Comparison of ENCODE assay signal across 14 cellular contexts in genomic region chr6:102229271-102229670, GRCh38.
DNase-seq lines count a peak whose midpoint lies in the region; ATAC-seq and TF ChIP-seq lines count a peak whose summit lies in the region.
"Had no signal": no experiment of that assay in that cellular context is flagged by ENCODE, and none has a peak within 500 bp of the region (broad histone marks: within the 10 kb centered on the region; RNA-seq: fewer than 3 reads in every experiment).

No MANE protein-coding gene starts in this region.

- H3K79me1 ChIP-seq in neuronal stem cell (ENCODE audit: low read depth, low read length) = no peaks in the 10 kb centered on the region

- H3K36me3 ChIP-seq in H7 (replicated peaks; ENCODE audit: control insufficient read depth, insufficient read depth, low read length) (no peaks in the 10 kb centered on the region), endodermal cell (ENCODE audit: control insufficient read depth, insufficient read depth, low read length) (no peaks in the 10 kb centered on the region), neuronal stem cell (replicated peaks in 1 of 2; ENCODE audit: control insufficient read depth in 2 of 2, insufficient read depth in 2 of 2, low read length in 2 of 2) (no peaks in the 10 kb centered on the region)
- H3K36me3 ChIP-seq: BLaER1 had no signal

- H2BK15ac ChIP-seq in neuronal stem cell (ENCODE audit: low read length) = no peak overlapping the region

- no peak overlapping the region for H2BK120ac ChIP-seq in neuronal stem cell (ENCODE audit: low read depth, low read length)

- TF ChIP-seq CTCF in LNCaP clone FGC (IDR thresholded peaks at IDR 0.05; ENCODE audit: control insufficient read depth, extremely low read depth, insufficient read depth) (no peak), endodermal cell (conservative IDR thresholded peaks at IDR 0.05) (no peak)

- H3K4me3 Mint-ChIP-seq in endodermal cell = no peak overlapping the region
- H3K4me3 Mint-ChIP-seq: CD8-positive, alpha-beta memory T cell had no signal

- no peak overlapping the region for H4K91ac ChIP-seq in neuronal stem cell (ENCODE audit: low read depth, low read length, poor library complexity)

- peak; percentile 0 for DNase-seq in H7
- DNase-seq in LNCaP clone FGC (ENCODE audit: low read depth) = peak; percentile 56
- DNase-seq in endodermal cell = peak; percentile 45
- peak; percentile 3 for DNase-seq in neuronal stem cell (ENCODE audit: low spot score)
- no peak for DNase-seq in NCI-H2029 treated with DMSO at 0.1 percent for 48 hours (lab: John Stamatoyannopoulos, UW)
- DNase-seq in cardiac septum (ENCODE audit: low spot score) = no peak
- DNase-seq: AML-193; Caco-2; CD8-positive, alpha-beta memory T cell had no signal

- no peak overlapping the region for H2BK12ac ChIP-seq in neuronal stem cell (ENCODE audit: low read length)

- H2BK5ac ChIP-seq in neuronal stem cell (ENCODE audit: low read length) = no peak overlapping the region

- H3K4ac ChIP-seq in neuronal stem cell (ENCODE audit: low read length) = no peak overlapping the region

- no peaks in the 10 kb centered on the region for H3K9me3 Mint-ChIP-seq in endodermal cell

- H2AFZ ChIP-seq in neuronal stem cell (ENCODE audit: low read length) = no peak overlapping the region

- intact Hi-C loops in cardiac septum (cut with DNase I) = no loop called here

- peaks cover 4% of the 10 kb centered on the region for H3K4me1 Mint-ChIP-seq in endodermal cell
- H3K4me1 Mint-ChIP-seq: CD8-positive, alpha-beta memory T cell had no signal

- no peak overlapping the region for H3K9ac ChIP-seq in endodermal cell (ENCODE audit: extremely low read depth, low read length, poor library complexity, severe bottlenecking)
- no peak overlapping the region for H3K9ac ChIP-seq in neuronal stem cell (ENCODE audit: low read depth, low read length, poor library complexity)
- H3K9ac ChIP-seq: BLaER1 had no signal

- H3K27ac ChIP-seq in endodermal cell (ENCODE audit: low read depth, low read length) = no peak overlapping the region
- no peak overlapping the region for H3K27ac ChIP-seq in neuronal stem cell (replicated peaks; ENCODE audit: low read length)
- H3K27ac ChIP-seq: A549, BLaER1 had no signal

- H3K27me3 ChIP-seq in H7 (ENCODE audit: control insufficient read depth, insufficient read depth, low read length) (no peaks in the 10 kb centered on the region), endodermal cell (ENCODE audit: control insufficient read depth, insufficient read depth, low read length, poor library complexity, severe bottlenecking) (no peaks in the 10 kb centered on the region), neuronal stem cell (ENCODE audit: control insufficient read depth in 3 of 3, insufficient read depth in 3 of 3, low read depth in 1 of 3, low read length in 3 of 3) (no peaks in the 10 kb centered on the region)
- H3K27me3 ChIP-seq: BLaER1 had no signal

- H3K27ac Mint-ChIP-seq in endodermal cell = no peak overlapping the region
- H3K27ac Mint-ChIP-seq: CD8-positive, alpha-beta memory T cell had no signal

- H3K4me1 ChIP-seq in endodermal cell (ENCODE audit: control insufficient read depth, insufficient read depth, low read length) (peaks cover 4% of the 10 kb centered on the region), neuronal stem cell (ENCODE audit: control insufficient read depth in 2 of 2, insufficient read depth in 1 of 2, low read depth in 1 of 2, low read length in 2 of 2) (peaks cover 0 to 1% of the 10 kb centered on the region in 2 donors)
- H3K4me1 ChIP-seq: A549, BLaER1, Caco-2 had no signal

- H2AK5ac ChIP-seq in neuronal stem cell (ENCODE audit: low read depth, low read length) = no peak overlapping the region

- H3K23ac ChIP-seq in neuronal stem cell (ENCODE audit: low read depth, low read length, poor library complexity) = no peak overlapping the region

- H3K4me2 ChIP-seq in neuronal stem cell (ENCODE audit: insufficient read depth, low read length, poor library complexity, severe bottlenecking) = no peak overlapping the region
- H3K4me2 ChIP-seq: A549, BLaER1 had no signal

- H3K4me3 ChIP-seq in H7 (ENCODE audit: insufficient read depth, low read depth, low read length) = no peak overlapping the region
- no peak overlapping the region for H3K4me3 ChIP-seq in LNCaP clone FGC (ENCODE audit: low read depth, low read length)
- no peak overlapping the region for H3K4me3 ChIP-seq in endodermal cell (ENCODE audit: low read length)
- H3K4me3 ChIP-seq in neuronal stem cell (ENCODE audit: low read length in 2 of 2) = no peak overlapping the region
- H3K4me3 ChIP-seq: A549, BLaER1, GM12878, K562 had no signal

- H3K27me3 Mint-ChIP-seq in endodermal cell (ENCODE audit: insufficient read depth) = no peaks in the 10 kb centered on the region
- H3K27me3 Mint-ChIP-seq: CD8-positive, alpha-beta memory T cell had no signal

- WGBS in endodermal cell (ENCODE audit: insufficient coverage in 1 of 2, insufficient read length in 1 of 2), 2 experiments = 91% methylated on average over 1 of the region's 1 CpG; no CpG with 5 or more reads in 1 of the 2 experiments
- WGBS in neuronal stem cell (ENCODE audit: extremely low coverage in 2 of 2, insufficient read length in 2 of 2, insufficient replicate concordance in 1 of 2), 2 donors = no CpG with 5 or more reads among the region's 1 CpG

- H3K36me3 Mint-ChIP-seq in endodermal cell (ENCODE audit: low read depth) = no peaks in the 10 kb centered on the region
- H3K36me3 Mint-ChIP-seq: CD8-positive, alpha-beta memory T cell had no signal

- no peak overlapping the region for H4K8ac ChIP-seq in neuronal stem cell (ENCODE audit: low read depth, low read length)

- no peak overlapping the region for H3K18ac ChIP-seq in neuronal stem cell (ENCODE audit: low read length)

- H3K14ac ChIP-seq in neuronal stem cell (ENCODE audit: low read length) = no peak overlapping the region

- no peak for ATAC-seq in HG02852 (IDR thresholded peaks at IDR 0.05; ENCODE audit: unreplicated experiment)
- ATAC-seq: A549, GM12878, K562 had no signal

- H3K9me3 ChIP-seq in endodermal cell (ENCODE audit: control insufficient read depth, low read length) = no peaks in the 10 kb centered on the region
- no peaks in the 10 kb centered on the region for H3K9me3 ChIP-seq in neuronal stem cell (replicated peaks in 1 of 2; ENCODE audit: control insufficient read depth in 2 of 2, insufficient read depth in 1 of 2, low read depth in 1 of 2, low read length in 2 of 2)
- H3K9me3 ChIP-seq: A549, BLaER1, Caco-2 had no signal

Comparison
In these comparisons a context has a peak if more than half of its experiments do, and no peak if none do; other contexts are left out.
1. DNase-seq: peak in H7 (single experiment), LNCaP clone FGC (single experiment), endodermal cell (single experiment) and neuronal stem cell (single experiment); none in NCI-H2029 treated with DMSO at 0.1 percent for 48 hours (single experiment) and cardiac septum (single experiment).